Comparison of ENCODE assay signal across 32 cellular contexts in genomic region chr12:8907513-8907912, GRCh38. TPM values are rescaled to one million over a fixed set of nuclear protein-coding genes. Genes with fewer than 3 reads are reported as not detected.
DNase-seq lines count a peak whose midpoint lies in the region; FAIRE-seq and TF ChIP-seq lines count a peak whose summit lies in the region.
"Had no signal": no experiment of that assay in that cellular context is flagged by ENCODE, and none has a peak within 500 bp of the region (broad histone marks: within the 10 kb centered on the region; RNA-seq: fewer than 3 reads in every experiment).

No MANE protein-coding gene starts in this region.

- TF ChIP-seq EP300 in H1 (IDR thresholded peaks at IDR 0.05; ENCODE audit: borderline replicate concordance in 1 of 2, low read depth in 2 of 2, low read length in 2 of 2): no peak

- H2BK120ac ChIP-seq in H1 (replicated peaks; ENCODE audit: low read depth, low read length): peak overlapping the region; percentile 85
- H2BK120ac ChIP-seq in neuronal stem cell (ENCODE audit: low read depth, low read length): no peak overlapping the region

- H3K4me3 ChIP-seq in Loucy (ENCODE audit: low read length, poor library complexity, severe bottlenecking) (peak overlapping the region; percentile 27), H1 (ENCODE audit: extremely low read depth in 1 of 4, insufficient read depth in 2 of 4, low read depth in 3 of 4, low read length in 4 of 4) (no peak overlapping the region; a peak in 1 of 8 replicates), neuronal stem cell (ENCODE audit: low read length in 2 of 2) (no peak overlapping the region)
- H3K4me3 ChIP-seq: HAP-1, lung, mucosa of descending colon, pancreas, skin epidermis, upper lobe of left lung had no signal

- H2BK5ac ChIP-seq in H1 (ENCODE audit: low read depth, low read length) (peak overlapping the region; percentile 86), neuronal stem cell (ENCODE audit: low read length) (no peak overlapping the region)

- H3K14ac ChIP-seq in H1 (ENCODE audit: insufficient read length) (no peak overlapping the region), neuronal stem cell (ENCODE audit: low read length) (no peak overlapping the region)

- H2BK12ac ChIP-seq in H1 (ENCODE audit: low read depth, low read length) (peak overlapping the region; percentile 94; the same call in 1 of the 2 replicates), neuronal stem cell (ENCODE audit: low read length) (no peak overlapping the region)

- H3K9me3 ChIP-seq in Loucy (ENCODE audit: insufficient read depth, low read depth, low read length): no peaks in the 10 kb centered on the region
- H3K9me3 ChIP-seq in H1 (ENCODE audit: insufficient read depth in 2 of 2, low read depth in 1 of 2, low read length in 1 of 2): no peaks in the 10 kb centered on the region
- no peaks in the 10 kb centered on the region for H3K9me3 ChIP-seq in neuronal stem cell (replicated peaks in 1 of 2; ENCODE audit: control insufficient read depth in 2 of 2, insufficient read depth in 1 of 2, low read depth in 1 of 2, low read length in 2 of 2)
- H3K9me3 ChIP-seq: HAP-1, mucosa of descending colon, pancreas, upper lobe of left lung had no signal

- H2BK20ac ChIP-seq in H1 (ENCODE audit: low read length): peak overlapping the region; percentile 11; the same call in 1 of the 2 replicates

- no peaks in the 10 kb centered on the region; the same call in 1 of the 2 replicates for H3F3A ChIP-seq in Loucy (ENCODE audit: low read depth)

- TF ChIP-seq POLR2A in H1 (IDR thresholded peaks at IDR 0.05; ENCODE audit: control extremely low read depth in 1 of 2, low read depth in 2 of 2, low read length in 2 of 2): no peak

- H4K20me1 ChIP-seq in Loucy (ENCODE audit: insufficient read depth, low read length, poor library complexity, severe bottlenecking) (no peaks in the 10 kb centered on the region), H1 (replicated peaks in 1 of 2; ENCODE audit: control insufficient read depth in 1 of 2, insufficient read depth in 2 of 2, low read length in 2 of 2) (no peaks in the 10 kb centered on the region)

- H3K4ac ChIP-seq in H1 (replicated peaks; ENCODE audit: insufficient read length, low read depth, low read length) (no peak overlapping the region), neuronal stem cell (ENCODE audit: low read length) (no peak overlapping the region)

- TF ChIP-seq RAD21 in H1 (IDR thresholded peaks at IDR 0.05 in 1 of 2, conservative IDR thresholded peaks at IDR 0.05 in 1 of 2; ENCODE audit: low read depth in 2 of 2, low read length in 2 of 2): no peak

- H4K91ac ChIP-seq in H1 (replicated peaks; ENCODE audit: insufficient read length, low read length) (peak overlapping the region; percentile 5), neuronal stem cell (ENCODE audit: low read depth, low read length, poor library complexity) (no peak overlapping the region)

- FAIRE-seq in H1 (lab: Jason Lieb, UNC): no peak
- FAIRE-seq: D721Med, pancreas, RCC 7860 had no signal

- H3K9me2 ChIP-seq in Loucy (replicated peaks; ENCODE audit: low read depth, low read length): no peaks in the 10 kb centered on the region

- H2AK5ac ChIP-seq in H1 (ENCODE audit: low read depth, low read length): no peak overlapping the region
- H2AK5ac ChIP-seq in neuronal stem cell (ENCODE audit: low read depth, low read length): no peak overlapping the region

- H3K27ac ChIP-seq in H1 (ENCODE audit: low read depth, low read length) (peak overlapping the region; percentile 60), neuronal stem cell (replicated peaks; ENCODE audit: low read length) (no peak overlapping the region)
- H3K27ac ChIP-seq: pancreas, skin epidermis, upper lobe of left lung had no signal

- H3K36me3 ChIP-seq in Loucy (ENCODE audit: insufficient read depth, low read length) (no peaks in the 10 kb centered on the region), H1 (ENCODE audit: control insufficient read depth in 2 of 4, insufficient read depth in 4 of 4, low read length in 3 of 4) (no peaks in the 10 kb centered on the region), neuronal stem cell (replicated peaks in 1 of 2; ENCODE audit: control insufficient read depth in 2 of 2, insufficient read depth in 2 of 2, low read length in 2 of 2) (no peaks in the 10 kb centered on the region)
- H3K36me3 ChIP-seq: HAP-1, pancreas, upper lobe of left lung had no signal

- in situ Hi-C loops in GM13977 (cut with MboI; ENCODE audit: low pct_unique_long_range_greater_than_20kb, low sequenced_read_pairs, unreplicated experiment): no loop called here

- H3K23ac ChIP-seq in H1 (ENCODE audit: insufficient read length) (no peak overlapping the region), neuronal stem cell (ENCODE audit: low read depth, low read length, poor library complexity) (no peak overlapping the region)

- H3K79me2 ChIP-seq in Loucy (ENCODE audit: insufficient read depth, low read length) (no peaks in the 10 kb centered on the region), H1 (ENCODE audit: control insufficient read depth in 1 of 2, insufficient read depth in 2 of 2, low read length in 2 of 2) (no peaks in the 10 kb centered on the region)

- no peak overlapping the region for H2BK15ac ChIP-seq in H1 (ENCODE audit: low read length)
- no peak overlapping the region for H2BK15ac ChIP-seq in neuronal stem cell (ENCODE audit: low read length)

- H3K23me2 ChIP-seq in H1 (ENCODE audit: low read depth, low read length): no peaks in the 10 kb centered on the region; the same call in none of the 2 replicates

- H3K56ac ChIP-seq in H1 (replicated peaks; ENCODE audit: insufficient read length, low read depth, low read length): no peak overlapping the region

- H3K4me1 ChIP-seq in Loucy (ENCODE audit: insufficient read depth, low read length, poor library complexity, severe bottlenecking) (peaks cover 20% of the 10 kb centered on the region), H1 (replicated peaks in 1 of 4; ENCODE audit: control insufficient read depth in 3 of 4, insufficient read depth in 4 of 4, low read length in 3 of 4) (peaks cover 4 to 28% (median 24%) of the 10 kb centered on the region in 4 experiments), neuronal stem cell (ENCODE audit: control insufficient read depth in 2 of 2, insufficient read depth in 1 of 2, low read depth in 1 of 2, low read length in 2 of 2) (peaks cover 3 to 14% of the 10 kb centered on the region in 2 donors)
- H3K4me1 ChIP-seq: pancreas, upper lobe of left lung had no signal

- CTCF ChIA-PET in H1 (lab: Charles Lee; ENCODE audit: partially characterized antibody): interaction anchor here (1.6 kb wide), 1 partner anchor 226 kb away, joined by 3 read pairs; no protein-coding TSS in a partner anchor

- TF ChIP-seq CTCF in Loucy (conservative IDR thresholded peaks at IDR 0.05; ENCODE audit: low read length): no peak
- no peak for TF ChIP-seq CTCF in H1 (IDR thresholded peaks at IDR 0.05; ENCODE audit: control extremely low read depth in 1 of 3, insufficient read depth in 1 of 3, low read depth in 1 of 3, low read length in 3 of 3)
- TF ChIP-seq CTCF in GM13977 (IDR thresholded peaks at IDR 0.05; ENCODE audit: extremely low read depth, insufficient read depth, missing control alignments): no peak

- peak overlapping the region; percentile 46 for H3K4me2 ChIP-seq in Loucy (ENCODE audit: low read depth, low read length, poor library complexity, severe bottlenecking)
- peak overlapping the region in 1 of 2 experiments; percentile 52; a peak in 2 of 4 replicates for H3K4me2 ChIP-seq in H1 (ENCODE audit: insufficient read depth in 1 of 2, low read depth in 2 of 2, low read length in 2 of 2)
- H3K4me2 ChIP-seq in neuronal stem cell (ENCODE audit: insufficient read depth, low read length, poor library complexity, severe bottlenecking): no peak overlapping the region

- H3K9ac ChIP-seq in Loucy (ENCODE audit: low read depth, low read length, poor library complexity, severe bottlenecking): no peak overlapping the region
- no peak overlapping the region for H3K9ac ChIP-seq in H1 (replicated peaks in 1 of 4; ENCODE audit: extremely low read depth in 1 of 4, low read depth in 3 of 4, low read length in 3 of 4)
- no peak overlapping the region for H3K9ac ChIP-seq in neuronal stem cell (ENCODE audit: low read depth, low read length, poor library complexity)

- peak overlapping the region; percentile 46; the same call in 1 of the 2 replicates for H2AFZ ChIP-seq in Loucy (ENCODE audit: low read length)
- H2AFZ ChIP-seq in H1 (ENCODE audit: low read length): no peak overlapping the region
- H2AFZ ChIP-seq in neuronal stem cell (ENCODE audit: low read length): peak overlapping the region; percentile 21

- H4K8ac ChIP-seq in H1 (ENCODE audit: extremely low read depth, insufficient read depth, low read length) (no peak overlapping the region), neuronal stem cell (ENCODE audit: low read depth, low read length) (no peak overlapping the region)

- H3K18ac ChIP-seq in H1 (ENCODE audit: extremely low read depth, low read length) (peak overlapping the region; percentile 76; the same call in 1 of the 2 replicates), neuronal stem cell (ENCODE audit: low read length) (no peak overlapping the region)

- DNase-seq in NCI-H2171 treated with DMSO at 0.1 percent for 48 hours (lab: John Stamatoyannopoulos, UW) (peak; percentile 13), NCI-H2171 (lab: John Stamatoyannopoulos, UW) (no peak), H1 (ENCODE audit: low read depth in 1 of 2, low spot score in 2 of 2) (no peak), neuronal stem cell (ENCODE audit: low spot score) (no peak), GM13977 (ENCODE audit: low spot score) (no peak), AG08395 (ENCODE audit: low spot score) (no peak)
- DNase-seq in activated CD4-positive, alpha-beta T cell treated with anti-CD3 and anti-CD28 coated beads for 1 hour: no peak
- DNase-seq: activated CD4-positive, alpha-beta memory T cell treated with anti-CD3 and anti-CD28 coated beads for 36 hours; activated CD4-positive, CD25-positive, alpha-beta regulatory T cell treated with anti-CD3 and anti-CD28 coated beads, Interleukin-2, amount 50 U/mL, for 72 hours; activated CD8-positive, alpha-beta memory T cell treated with anti-CD3 and anti-CD28 coated beads, Interleukin-2, amount 50 U/mL, for 48 hours; activated naive CD4-positive, alpha-beta T cell treated with Interleukin-2 at 50 U/mL for 16 hours; CD4-positive, CD25-positive, alpha-beta regulatory T cell; central memory CD4-positive, alpha-beta T cell; cortex of kidney; effector memory CD8-positive, alpha-beta T cell; erythroblast; mucosa of descending colon; NCI-H1417; NCI-H2081; NCI-H446 treated with DMSO at 0.1 percent for 48 hours; pancreas; retina; SHP77 treated with DMSO at 0.1 percent for 48 hours; stimulated activated naive B cell treated with anti-CD40 and anti-IgM and Interleukin-4, amounts not matched to agents 10 μg/mL and 1 μg/mL and 100 μg/mL, for 72 hours; substantia nigra; upper lobe of left lung had no signal

- WGBS in H1 (ENCODE audit: extremely low coverage in 1 of 2, insufficient coverage in 1 of 2, insufficient read length in 1 of 2, insufficient replicate concordance in 2 of 2, low coverage in 1 of 2, low lambda C conversion rate in 2 of 2, missing lambda C conversion rate in 1 of 2), 2 experiments: 75% methylated on average over 3 of the region's 3 CpGs; no CpG with 5 or more reads in 1 of the 2 experiments
- WGBS in neuronal stem cell (ENCODE audit: extremely low coverage in 2 of 2, insufficient read length in 2 of 2, insufficient replicate concordance in 1 of 2), 2 donors: no CpG with 5 or more reads among the region's 3 CpGs

- no peaks in the 10 kb centered on the region for H3K27me3 ChIP-seq in Loucy (ENCODE audit: insufficient read depth, low read length, poor library complexity, severe bottlenecking)
- no peaks in the 10 kb centered on the region for H3K27me3 ChIP-seq in H1 (replicated peaks in 1 of 4; ENCODE audit: control insufficient read depth in 3 of 4, extremely low read depth in 1 of 4, insufficient read depth in 3 of 4, low read length in 3 of 4)
- H3K27me3 ChIP-seq in neuronal stem cell (ENCODE audit: control insufficient read depth in 3 of 3, insufficient read depth in 3 of 3, low read depth in 1 of 3, low read length in 3 of 3): no peaks in the 10 kb centered on the region
- H3K27me3 ChIP-seq: pancreas, upper lobe of left lung had no signal

- peak overlapping the region; percentile 83 for H4K5ac ChIP-seq in H1 (ENCODE audit: insufficient read length, low read depth, low read length)

- POLR2A ChIA-PET in H1 (lab: Charles Lee; ENCODE audit: partially characterized antibody): interaction anchor here (0.9 to 3.8 kb wide), 4 partner anchors 12 to 85 kb away, joined by 3 to 16 read pairs (median 3); partner anchors contain the start of gene A2ML1

- no peaks in the 10 kb centered on the region for H3K79me1 ChIP-seq in H1 (ENCODE audit: low read depth, low read length)
- no peaks in the 10 kb centered on the region for H3K79me1 ChIP-seq in neuronal stem cell (ENCODE audit: low read depth, low read length)

RNA-seq across cellular contexts. Expression of gene PHC1, which starts 6.8 kb away (rescaled TPM):
- 895 and 934 TPM in 2 replicates for total RNA-seq in H1 (2021; fragmentation: NEBNext Ultra II Directional; extraction: Animal tissue kit (Norgen Biotek cat#: 25700))
- polyA plus RNA-seq in H1 (2011; rRNA removed): 1,655 and 1,966 TPM in 2 replicates
- polyA plus RNA-seq in H1 (2011; cell fraction: cytosol; rRNA removed): 1,167 TPM
- polyA plus RNA-seq in H1 (2011; cell fraction: nucleus; rRNA removed): 4,031 TPM
- 523 to 757 TPM (median 649 TPM) in 4 replicates for polyA plus RNA-seq in H1 (2012, experiment 1 of 2)
- polyA plus RNA-seq in H1 (2012, experiment 2 of 2): 232 TPM
- 1,106 TPM for polyA plus RNA-seq in H1 (2013, experiment 1 of 2)
- 1,034 TPM for polyA plus RNA-seq in H1 (2013, experiment 2 of 2)
- polyA minus RNA-seq in H1 (2011; rRNA and poly(A)+ RNA removed): 658 and 938 TPM in 2 replicates
- 651 TPM for polyA minus RNA-seq in H1 (2011; cell fraction: cytosol; rRNA and poly(A)+ RNA removed)
- 450 TPM for polyA minus RNA-seq in H1 (2011; cell fraction: nucleus; rRNA and poly(A)+ RNA removed)
- 89.4 TPM for polyA plus RNA-seq in neuronal stem cell (2013, experiment 1 of 2)
- polyA plus RNA-seq in neuronal stem cell (2013, experiment 2 of 2): 89.7 TPM

RNA-seq across cellular contexts. Expression of gene M6PR, which starts 41.9 kb away (rescaled TPM):
- 106 and 115 TPM in 2 replicates for total RNA-seq in H1 (2021; fragmentation: NEBNext Ultra II Directional; extraction: Animal tissue kit (Norgen Biotek cat#: 25700))
- polyA plus RNA-seq in H1 (2011; rRNA removed): 122 and 123 TPM in 2 replicates
- polyA plus RNA-seq in H1 (2011; cell fraction: cytosol; rRNA removed): 89.1 TPM
- polyA plus RNA-seq in H1 (2011; cell fraction: nucleus; rRNA removed): 78.4 TPM
- 141 to 194 TPM (median 160 TPM) in 4 replicates for polyA plus RNA-seq in H1 (2012, experiment 1 of 2)
- 69.2 TPM for polyA plus RNA-seq in H1 (2012, experiment 2 of 2)
- 128 TPM for polyA plus RNA-seq in H1 (2013, experiment 1 of 2)
- polyA plus RNA-seq in H1 (2013, experiment 2 of 2): 150 TPM
- 223 and 232 TPM in 2 replicates for polyA minus RNA-seq in H1 (2011; rRNA and poly(A)+ RNA removed)
- 85.8 TPM for polyA minus RNA-seq in H1 (2011; cell fraction: cytosol; rRNA and poly(A)+ RNA removed)
- polyA minus RNA-seq in H1 (2011; cell fraction: nucleus; rRNA and poly(A)+ RNA removed): 65.6 TPM
- polyA plus RNA-seq in neuronal stem cell (2013, experiment 1 of 2): 91.4 TPM
- polyA plus RNA-seq in neuronal stem cell (2013, experiment 2 of 2): 95.0 TPM
